13 cellular contexts compared by ENCODE assay signal in the genomic region with DNA sequence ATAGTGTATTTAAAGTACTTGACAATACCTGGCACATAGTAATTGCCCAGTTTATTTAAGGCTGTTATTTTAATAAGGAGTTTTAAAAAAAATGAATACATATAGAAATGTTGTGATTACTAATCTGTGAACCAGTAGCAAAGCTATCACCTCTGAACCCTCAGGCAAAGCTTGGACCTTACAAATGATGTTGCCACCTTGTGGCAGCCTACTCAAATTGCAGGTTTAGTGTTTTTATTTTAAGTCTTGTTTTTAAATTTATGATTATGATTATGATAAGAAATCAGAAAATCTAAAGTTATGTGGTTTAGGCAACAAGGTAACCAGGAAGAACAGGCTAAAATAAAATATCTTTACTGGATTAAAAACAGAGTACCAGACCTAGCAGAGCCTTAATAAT. TPM values are rescaled to one million over a fixed set of nuclear protein-coding genes. Genes with fewer than 3 reads are reported as not detected.
A peak's percentile ranks its signal among the peaks of the same experiment; 100 is the strongest.
DNase-seq lines count a peak whose midpoint lies in the region; ATAC-seq and TF ChIP-seq lines count a peak whose summit lies in the region.
"Had no signal": no experiment of that assay in that cellular context is flagged by ENCODE, and none has a peak within 500 bp of the region (broad histone marks: within the 10 kb centered on the region; RNA-seq: fewer than 3 reads in every experiment).

No MANE protein-coding gene starts in this region.

- H3K4me3 Mint-ChIP-seq in immature natural killer cell = no peak overlapping the region
- H3K4me3 Mint-ChIP-seq: activated CD4-positive, alpha-beta T cell treated with anti-CD3 and anti-CD28 coated beads, Interleukin-2, amount 10 ng/mL, durations not matched to agents 24 days and 14 days; stimulated activated naive B cell treated with anti-CD40 and anti-IgM and Interleukin-4, amounts not matched to agents 10 μg/mL and 1 μg/mL and 100 μg/mL, for 72 hours had no signal

- H3K9me3 Mint-ChIP-seq in immature natural killer cell = peaks cover 0 to 20% (median 3%) of the 10 kb centered on the region in 6 donors
- H3K9me3 Mint-ChIP-seq: activated CD4-positive, alpha-beta T cell treated with anti-CD3 and anti-CD28 coated beads, Interleukin-2, amount 10 ng/mL, durations not matched to agents 24 days and 14 days had no signal

- no peak for DNase-seq in BE2C
- DNase-seq in GM13977 (ENCODE audit: low spot score) = no peak
- DNase-seq in Panc1 (ENCODE audit: low read depth, low spot score) = no peak
- no peak for DNase-seq in fibroblast of pulmonary artery (ENCODE audit: low read depth)
- no peak for DNase-seq in nucleus accumbens (lab: John Stamatoyannopoulos, UW)
- no peak for DNase-seq in OCI-M2 (lab: John Stamatoyannopoulos, UW; ENCODE audit: unreplicated experiment)
- no peak for DNase-seq in immature natural killer cell
- DNase-seq: activated CD4-positive, alpha-beta T cell treated with anti-CD3 and anti-CD28 coated beads, Interleukin-2, amount 10 ng/mL, durations not matched to agents 24 days and 14 days; COR-L47; KG1; stimulated activated naive B cell treated with anti-CD40 and anti-IgM and Interleukin-4, amounts not matched to agents 10 μg/mL and 1 μg/mL and 100 μg/mL, for 72 hours had no signal

- H3K9me3 ChIP-seq in BE2C = peaks cover 7% of the 10 kb centered on the region; the same call in 1 of the 2 replicates
- no peaks in the 10 kb centered on the region; the same call in 1 of the 2 replicates for H3K9me3 ChIP-seq in Panc1 (ENCODE audit: control insufficient read depth, insufficient read depth, low read depth, low read length)

- H3K36me3 ChIP-seq in BE2C (no peaks in the 10 kb centered on the region; the same call in 1 of the 2 replicates), Panc1 (ENCODE audit: control insufficient read depth, insufficient read depth, low read length) (no peaks in the 10 kb centered on the region)
- H3K36me3 ChIP-seq: esophagus muscularis mucosa had no signal

- CTCF ChIA-PET in Panc1 (lab: Charles Lee) = interaction anchor here (0.7 to 1.9 kb wide), 3 partner anchors 31 to 129 kb away, joined by 5 to 10 read pairs (median 7); no protein-coding TSS in a partner anchor

- POLR2A ChIA-PET in Panc1 (lab: Charles Lee) = no interaction called here

- H3K4me1 ChIP-seq in BE2C (no peaks in the 10 kb centered on the region), Panc1 (ENCODE audit: control insufficient read depth, insufficient read depth, low read length) (peaks cover 7% of the 10 kb centered on the region; the same call in 1 of the 2 replicates)

- no peak overlapping the region for H3K27ac ChIP-seq in Panc1 (ENCODE audit: low read length)
- H3K27ac ChIP-seq: esophagus muscularis mucosa had no signal

- H3K36me3 Mint-ChIP-seq in immature natural killer cell = peaks cover 3 to 4% (median 3%) of the 10 kb centered on the region in 3 donors

- TF ChIP-seq CTCF in BE2C (IDR thresholded peaks at IDR 0.05; ENCODE audit: low read depth, low read length) = peak; percentile 63
- TF ChIP-seq CTCF in GM13977 (IDR thresholded peaks at IDR 0.05; ENCODE audit: extremely low read depth, insufficient read depth, missing control alignments) = peak; percentile 35
- peak; percentile 66; the same call in 1 of the 2 replicates for TF ChIP-seq CTCF in Panc1 (IDR thresholded peaks at IDR 0.05)
- TF ChIP-seq CTCF in fibroblast of pulmonary artery (IDR thresholded peaks at IDR 0.05; ENCODE audit: low read length, missing control alignments) = peak; percentile 20

- H3K4me3 ChIP-seq in BE2C (ENCODE audit: low read depth, low read length) (no peak overlapping the region), Panc1 (ENCODE audit: low read depth in 2 of 2, low read length in 2 of 2) (no peak overlapping the region), fibroblast of pulmonary artery (replicated peaks; ENCODE audit: low read depth, low read length) (no peak overlapping the region)
- H3K4me3 ChIP-seq: esophagus muscularis mucosa had no signal

- no peak overlapping the region for H3K27ac Mint-ChIP-seq in immature natural killer cell
- H3K27ac Mint-ChIP-seq: activated CD4-positive, alpha-beta T cell treated with anti-CD3 and anti-CD28 coated beads, Interleukin-2, amount 10 ng/mL, durations not matched to agents 24 days and 14 days; stimulated activated naive B cell treated with anti-CD40 and anti-IgM and Interleukin-4, amounts not matched to agents 10 μg/mL and 1 μg/mL and 100 μg/mL, for 72 hours had no signal

- in situ Hi-C loops in GM13977 (cut with MboI; ENCODE audit: low pct_unique_long_range_greater_than_20kb, low sequenced_read_pairs, unreplicated experiment) = no loop called here
- in situ Hi-C loops in Panc1 (cut with HindIII; ENCODE audit: low pct_unique_long_range_greater_than_20kb, low sequenced_read_pairs) = no loop called here

- no peaks in the 10 kb centered on the region for H3K4me1 Mint-ChIP-seq in immature natural killer cell
- H3K4me1 Mint-ChIP-seq: activated CD4-positive, alpha-beta T cell treated with anti-CD3 and anti-CD28 coated beads, Interleukin-2, amount 10 ng/mL, durations not matched to agents 24 days and 14 days had no signal

- BruUV-seq in Panc1 (replicated peaks; lab: Mats Ljungman, UMichigan) = no TSS peak

- ATAC-seq in Panc1 (no peak), HG02588 (IDR thresholded peaks at IDR 0.05; ENCODE audit: unreplicated experiment) (no peak)
- ATAC-seq: stimulated activated naive B cell treated with anti-CD40 and anti-IgM and Interleukin-4, amounts not matched to agents 10 μg/mL and 1 μg/mL and 100 μg/mL, for 72 hours had no signal

- H3K27me3 ChIP-seq in BE2C = no peaks in the 10 kb centered on the region
- H3K27me3 ChIP-seq in Panc1 (ENCODE audit: control insufficient read depth, insufficient read depth, low read length) = no peaks in the 10 kb centered on the region
- H3K27me3 ChIP-seq: esophagus muscularis mucosa had no signal

- intact Hi-C loops in Panc1 (cut with micrococcal nuclease; ENCODE audit: unreplicated experiment) = no loop called here

- H3K27me3 Mint-ChIP-seq in immature natural killer cell (ENCODE audit: low read depth in 3 of 3) = no peaks in the 10 kb centered on the region
- H3K27me3 Mint-ChIP-seq: activated CD4-positive, alpha-beta T cell treated with anti-CD3 and anti-CD28 coated beads, Interleukin-2, amount 10 ng/mL, durations not matched to agents 24 days and 14 days; stimulated activated naive B cell treated with anti-CD40 and anti-IgM and Interleukin-4, amounts not matched to agents 10 μg/mL and 1 μg/mL and 100 μg/mL, for 72 hours had no signal

RNA-seq across cellular contexts. Expression of a gene that starts 35.8 kb away (rescaled TPM):
- 3.4 TPM for polyA plus RNA-seq in BE2C (2012; ENCODE audit: insufficient read depth, insufficient read length, low read depth)
- 6.6 TPM for total RNA-seq in Panc1 (2021; ENCODE audit: unreplicated experiment)
- polyA plus RNA-seq in Panc1 (2012; ENCODE audit: insufficient read length) = 1.8 TPM
- polyA plus RNA-seq in immature natural killer cell = under 1 TPM in 1 of 3 donors, not detected in 2; 0.62 TPM
